1 cellular context compared by ENCODE assay signal in the genomic region with DNA sequence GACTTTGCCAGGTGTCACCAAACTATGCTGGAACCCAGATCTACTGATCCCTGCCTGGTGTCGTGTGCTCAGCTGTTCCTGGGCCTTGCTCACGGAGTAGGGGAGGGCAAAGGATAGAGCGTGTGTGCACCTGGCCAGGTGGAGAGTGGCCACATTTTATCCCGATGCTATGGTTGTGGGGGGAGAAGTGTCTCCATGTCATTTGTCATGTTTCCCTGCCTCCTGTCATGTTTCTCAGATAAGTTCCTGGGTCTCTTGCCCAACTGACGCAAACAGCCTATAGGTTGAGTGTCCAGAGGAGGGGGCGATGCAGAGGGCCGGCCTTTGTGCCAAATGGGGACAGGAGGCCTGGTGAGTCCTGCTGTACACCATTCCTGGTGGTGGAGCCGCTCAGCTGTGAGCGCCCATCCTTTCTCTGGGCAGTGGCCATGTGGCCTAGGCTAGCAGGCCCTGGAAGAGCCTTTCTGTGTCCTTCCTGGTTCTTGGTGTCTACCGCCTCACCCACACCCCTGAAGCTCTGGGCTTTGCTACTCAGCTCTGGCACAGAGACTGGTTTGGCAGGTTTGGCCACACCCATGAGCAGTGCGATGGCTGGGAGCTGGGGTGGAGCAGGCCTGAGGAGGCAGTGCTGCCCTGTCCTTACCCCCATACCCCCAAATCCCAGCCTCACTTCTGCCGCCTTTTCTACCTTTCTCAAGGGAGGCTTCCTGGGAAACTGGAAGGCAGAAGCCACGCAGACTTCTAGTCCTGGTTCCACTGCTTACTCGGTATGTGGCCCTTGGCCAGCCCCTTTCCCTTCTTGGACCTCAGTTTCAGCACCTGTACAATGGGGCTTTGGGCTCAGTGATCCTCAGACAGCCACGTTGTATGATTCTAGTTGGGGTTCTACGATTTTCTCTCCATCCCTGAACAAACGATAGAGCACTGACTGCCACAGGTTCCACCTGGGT.
TF ChIP-seq lines count a peak whose summit lies in the region.

No MANE protein-coding gene starts in this region.

TF ChIP-seq in HepG2, 621 proteins besides CTCF, POLR2A, EP300 and RAD21 (continued from another document):
- TF ChIP-seq, protein P1, sequence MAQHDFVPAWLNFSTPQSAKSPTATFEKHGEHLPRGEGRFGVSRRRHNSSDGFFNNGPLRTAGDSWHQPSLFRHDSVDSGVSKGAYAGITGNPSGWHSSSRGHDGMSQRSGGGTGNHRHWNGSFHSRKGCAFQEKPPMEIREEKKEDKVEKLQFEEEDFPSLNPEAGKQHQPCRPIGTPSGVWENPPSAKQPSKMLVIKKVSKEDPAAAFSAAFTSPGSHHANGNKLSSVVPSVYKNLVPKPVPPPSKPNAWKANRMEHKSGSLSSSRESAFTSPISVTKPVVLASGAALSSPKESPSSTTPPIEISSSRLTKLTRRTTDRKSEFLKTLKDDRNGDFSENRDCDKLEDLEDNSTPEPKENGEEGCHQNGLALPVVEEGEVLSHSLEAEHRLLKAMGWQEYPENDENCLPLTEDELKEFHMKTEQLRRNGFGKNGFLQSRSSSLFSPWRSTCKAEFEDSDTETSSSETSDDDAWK (CRISPR knock-in tag; IDR thresholded peaks at IDR 0.05), result no peak
- TF ChIP-seq MXI1 (IDR thresholded peaks at IDR 0.05; ENCODE audit: borderline replicate concordance, low read depth, low read length) (no peak), ZSCAN22 (CRISPR knock-in tag; IDR thresholded peaks at IDR 0.05) (no peak)
- TF ChIP-seq, protein P2, sequence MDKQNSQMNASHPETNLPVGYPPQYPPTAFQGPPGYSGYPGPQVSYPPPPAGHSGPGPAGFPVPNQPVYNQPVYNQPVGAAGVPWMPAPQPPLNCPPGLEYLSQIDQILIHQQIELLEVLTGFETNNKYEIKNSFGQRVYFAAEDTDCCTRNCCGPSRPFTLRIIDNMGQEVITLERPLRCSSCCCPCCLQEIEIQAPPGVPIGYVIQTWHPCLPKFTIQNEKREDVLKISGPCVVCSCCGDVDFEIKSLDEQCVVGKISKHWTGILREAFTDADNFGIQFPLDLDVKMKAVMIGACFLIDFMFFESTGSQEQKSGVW (CRISPR knock-in tag; IDR thresholded peaks at IDR 0.05; ENCODE audit: borderline replicate concordance), result no peak
